ENCODE assay signal across 8 cellular contexts in the genomic region with DNA sequence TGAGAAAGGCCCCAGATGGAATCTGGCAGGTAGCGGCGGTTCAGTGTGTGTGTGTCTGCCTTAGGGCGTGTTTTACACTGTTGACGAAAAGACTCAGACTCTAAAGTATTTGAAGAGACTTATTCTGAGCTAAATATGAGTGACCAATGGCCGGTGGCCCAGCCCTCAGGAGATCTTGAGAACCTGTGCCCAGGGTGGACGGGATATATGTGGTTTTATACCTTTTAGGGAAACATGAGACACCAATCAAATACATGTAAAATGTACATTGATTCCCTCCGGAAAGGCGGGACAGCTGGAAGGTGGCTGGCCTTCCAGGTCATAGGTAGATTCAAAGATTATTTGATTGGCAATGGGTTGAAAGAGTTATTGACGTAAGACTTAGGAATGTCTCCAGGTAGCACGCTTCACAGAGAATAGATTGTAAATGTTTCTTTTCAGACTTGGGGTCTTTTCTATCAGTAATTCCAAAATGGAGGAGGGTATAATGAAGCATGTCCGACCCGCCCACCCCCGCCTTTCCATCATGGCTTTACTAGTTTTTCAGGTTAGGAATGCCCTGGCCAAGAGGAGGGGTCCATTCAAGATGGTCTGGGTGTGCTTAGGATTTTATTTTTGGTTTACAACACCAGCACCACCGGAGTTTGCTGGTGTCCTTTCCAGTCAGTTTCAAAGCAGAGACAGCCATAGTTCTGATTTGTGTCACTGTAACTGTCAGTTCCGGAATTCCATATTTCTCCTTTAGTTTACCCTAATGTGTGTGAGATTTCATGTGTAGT. TPM values are rescaled to one million over a fixed set of nuclear protein-coding genes. Genes with fewer than 3 reads are reported as not detected.
DNase-seq lines count a peak whose midpoint lies in the region; ATAC-seq and TF ChIP-seq lines count a peak whose summit lies in the region.

No MANE protein-coding gene starts in this region.

- H3K4me3 ChIP-seq in HUES6 (ENCODE audit: low read depth, low read length) (peak overlapping the region; percentile 92), thoracic aorta (peak overlapping the region; percentile 99)

- CTCF ChIA-PET in MCF 10A (lab: Yijun Ruan, JAX) = interaction anchor here (0.5 to 1.7 kb wide), 2 partner anchors 86 to 560 kb away, joined by 3 to 4 read pairs; no protein-coding TSS in a partner anchor

- H3K27me3 Mint-ChIP-seq in MCF 10A (ENCODE audit: insufficient read depth, unreplicated experiment) = no peaks in the 10 kb centered on the region

- POLR2A ChIA-PET in MCF 10A (lab: Yijun Ruan, JAX) = interaction anchor here (0.6 to 3.3 kb wide), 21 partner anchors 7 to 1020 kb away, joined by 3 to 67 read pairs (median 5); partner anchors contain the start of genes ZFP14, ZNF146, ZNF260 and ZNF345

- peak overlapping the region; percentile 99 for H3K27ac Mint-ChIP-seq in MCF 10A (ENCODE audit: low read depth, unreplicated experiment)

- no peak for ATAC-seq in thoracic aorta (ENCODE audit: insufficient number of reproducible peaks, low FRiP score, low read depth)
- no peak for ATAC-seq in GM21576 (IDR thresholded peaks at IDR 0.05; ENCODE audit: unreplicated experiment)

- H3K4me3 Mint-ChIP-seq in MCF 10A (ENCODE audit: unreplicated experiment) = peak overlapping the region; percentile 93

- H3K9me3 Mint-ChIP-seq in MCF 10A (ENCODE audit: unreplicated experiment) = no peaks in the 10 kb centered on the region

- H3K36me3 ChIP-seq in HUES6 (ENCODE audit: control insufficient read depth, insufficient read depth, low read length) (peaks cover 37% of the 10 kb centered on the region), thoracic aorta (peaks cover 22% of the 10 kb centered on the region)

- TSS peak; percentile 47 for BruUV-seq in MCF 10A (replicated peaks; lab: Mats Ljungman, UMichigan)

- H3K27ac ChIP-seq in HUES6 (ENCODE audit: low read depth, low read length) = peak overlapping the region; percentile 52; the same call in 1 of the 2 replicates
- H3K27ac ChIP-seq in thoracic aorta = peak overlapping the region; percentile 87 to 88

- H3K4me1 ChIP-seq in HUES6 (ENCODE audit: control insufficient read depth, insufficient read depth, low read length) (no peaks in the 10 kb centered on the region; the same call in 1 of the 2 replicates), thoracic aorta (ENCODE audit: control insufficient read depth in 1 of 2, low read depth in 2 of 2) (peaks cover 12 to 20% of the 10 kb centered on the region in 2 donors)

- peak; percentile 33 for DNase-seq in ELR (ENCODE audit: low read depth)
- DNase-seq in MCF 10A (ENCODE audit: unreplicated experiment) = peak; percentile 17
- DNase-seq in left kidney (ENCODE audit: low read depth, low spot score) = peak; percentile 56
- no peak for DNase-seq in thoracic aorta (ENCODE audit: low spot score)
- DNase-seq in NCI-H1694 treated with DMSO at 0.1 percent for 48 hours (lab: John Stamatoyannopoulos, UW) = no peak
- DNase-seq in NK-92 (lab: John Stamatoyannopoulos, UW; ENCODE audit: unreplicated experiment) = no peak

- peaks cover 13% of the 10 kb centered on the region; the same call in 1 of the 2 replicates for H3K9me3 ChIP-seq in HUES6 (ENCODE audit: control insufficient read depth, insufficient read depth, low read depth, low read length)
- H3K9me3 ChIP-seq in thoracic aorta = peaks cover 2% of the 10 kb centered on the region

- no peaks in the 10 kb centered on the region for H3K27me3 ChIP-seq in HUES6 (ENCODE audit: control insufficient read depth, insufficient read depth, low read length)
- H3K27me3 ChIP-seq in thoracic aorta (replicated peaks; ENCODE audit: insufficient read depth) = no peaks in the 10 kb centered on the region

- H3K4me1 Mint-ChIP-seq in MCF 10A (ENCODE audit: insufficient read depth, unreplicated experiment) = peaks cover 26% of the 10 kb centered on the region

- no peak for TF ChIP-seq CTCF in MCF 10A (IDR thresholded peaks at IDR 0.05; ENCODE audit: unreplicated experiment)
- no peak for TF ChIP-seq CTCF in thoracic aorta (IDR thresholded peaks at IDR 0.05)

- peaks cover 72% of the 10 kb centered on the region for H3K36me3 Mint-ChIP-seq in MCF 10A (ENCODE audit: insufficient read depth, unreplicated experiment)

- intact Hi-C loops in MCF 10A (cut with micrococcal nuclease) = loop anchor here (2.0 to 10.0 kb wide), 3 partner anchors 45 to 195 kb away; partner anchors contain the start of genes ZFP14, ZNF260 and ZNF461

- H3K9ac ChIP-seq in HUES6 (ENCODE audit: low read length) = peak overlapping the region; percentile 85

RNA-seq across cellular contexts. Expression of gene ZNF529, which starts 1.0 kb away (rescaled TPM):
- total RNA-seq in MCF 10A (2022) (11.4 and 12.8 TPM in 2 replicates), thoracic aorta (10 to 100 TPM; 10.3 to 18.1 TPM)

RNA-seq across cellular contexts. Expression of gene ZNF382, which starts 31.0 kb away (rescaled TPM):
- 0.51 and 0.81 TPM in 2 replicates for total RNA-seq in MCF 10A (2022)
- total RNA-seq in thoracic aorta = 1 to 10 TPM; 2.7 to 8.7 TPM

RNA-seq across cellular contexts. Expression of gene ZNF260, which starts 46.1 kb away (rescaled TPM):
- total RNA-seq in MCF 10A (2022) (13.8 and 14.5 TPM in 2 replicates), thoracic aorta (1 to 10 TPM; 6.9 to 9.7 TPM)

Comparison
In these comparisons a context has a peak if more than half of its experiments do, and no peak if none do; other contexts are left out.
1. DNase-seq: peak in ELR (single experiment), MCF 10A (single experiment) and left kidney (single experiment); none in thoracic aorta (single experiment), NCI-H1694 treated with DMSO at 0.1 percent for 48 hours (single experiment) and NK-92 (single experiment).